8 cellular contexts compared by ENCODE assay signal in genomic region chr1:151539321-151540020, GRCh38. TPM values are rescaled to one million over a fixed set of nuclear protein-coding genes. Genes with fewer than 3 reads are reported as not detected.
DNase-seq lines count a peak whose midpoint lies in the region; ATAC-seq and TF ChIP-seq lines count a peak whose summit lies in the region.

No MANE protein-coding gene starts in this region.

- peak overlapping the region; percentile 96 for H3K27ac Mint-ChIP-seq in progenitor cell of endocrine pancreas

- H3K9me3 Mint-ChIP-seq in progenitor cell of endocrine pancreas (ENCODE audit: low read depth): no peaks in the 10 kb centered on the region

- ATAC-seq in GM21529 (IDR thresholded peaks at IDR 0.05; ENCODE audit: unreplicated experiment): peak; percentile 57

- no peaks in the 10 kb centered on the region for H3K27me3 Mint-ChIP-seq in progenitor cell of endocrine pancreas

- no peak for TF ChIP-seq CTCF in progenitor cell of endocrine pancreas (IDR thresholded peaks at IDR 0.05; ENCODE audit: unreplicated experiment)

- DNase-seq in EL: peak; percentile 95
- peak; percentile 59 for DNase-seq in HuH-7.5 (ENCODE audit: low spot score)
- DNase-seq in NOMO-1 treated with dmso at 0.1 percent for 144 hours (lab: John Stamatoyannopoulos, UW; ENCODE audit: unreplicated experiment): peak; percentile 70
- peak; percentile 91 for DNase-seq in astrocyte of the hippocampus (ENCODE audit: low read depth, low spot score)
- peak; percentile 76 for DNase-seq in hepatic stellate cell (ENCODE audit: low spot score)
- DNase-seq in progenitor cell of endocrine pancreas (ENCODE audit: low spot score, unreplicated experiment): peak; percentile 24
- no peak for DNase-seq in GOT3 (lab: John Stamatoyannopoulos, UW)

- peak overlapping the region; percentile 97 for H3K4me3 Mint-ChIP-seq in progenitor cell of endocrine pancreas (ENCODE audit: low read depth)

- peaks cover 18% of the 10 kb centered on the region for H3K4me1 Mint-ChIP-seq in progenitor cell of endocrine pancreas (ENCODE audit: low read depth)

- H3K36me3 Mint-ChIP-seq in progenitor cell of endocrine pancreas (ENCODE audit: insufficient read depth): peaks cover 19% of the 10 kb centered on the region

RNA-seq across cellular contexts. Expression of gene TUFT1, which starts 0.6 kb away (rescaled TPM):
- 12.5 and 14.4 TPM in 2 replicates for total RNA-seq in progenitor cell of endocrine pancreas

RNA-seq across cellular contexts. Expression of gene CGN, which starts 28.3 kb away (rescaled TPM):
- total RNA-seq in progenitor cell of endocrine pancreas: 127 and 128 TPM in 2 replicates
